In the genomic region with DNA sequence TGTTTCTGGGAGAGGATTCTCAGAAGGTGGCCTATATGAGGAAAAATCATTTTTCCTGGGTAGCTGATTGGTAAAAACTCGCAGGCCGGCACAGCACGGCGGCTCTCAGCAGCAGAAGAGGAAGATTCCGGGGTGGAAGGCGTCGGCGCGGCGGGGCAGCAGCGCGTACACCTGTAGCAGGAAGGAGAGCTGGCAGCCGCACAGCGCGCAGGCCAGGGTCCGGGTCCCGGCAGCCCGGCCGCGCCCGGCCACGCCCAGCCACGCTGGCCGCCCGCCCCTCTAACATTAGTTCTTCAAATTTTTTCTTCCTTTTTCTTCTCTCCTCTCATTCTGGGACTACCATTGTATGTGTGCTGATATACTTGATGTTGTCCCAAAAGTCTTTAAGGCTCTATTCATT, we compare ENCODE assay signal across 7 cellular contexts.
"Had no signal": no experiment of that assay in that cellular context is flagged by ENCODE, and none has a peak within 500 bp of the region (broad histone marks: within the 10 kb centered on the region; RNA-seq: fewer than 3 reads in every experiment).

No MANE protein-coding gene starts in this region.

- H3K4me1 Mint-ChIP-seq: H9, IgD-negative memory B cell had no signal

- H3K27ac ChIP-seq: HL-60 had no signal

- DNase-seq: H9, HCEC 1CT, KBM-7 had no signal

- H3K4me3 Mint-ChIP-seq: GM23338, H9, IgD-negative memory B cell had no signal

- H3K9me3 Mint-ChIP-seq: GM23338, H9 had no signal

- H3K4me3 ChIP-seq: GM23338 had no signal

- H3K27ac Mint-ChIP-seq: GM23338, H9, IgD-negative memory B cell had no signal

- ATAC-seq: GM23338, HepG2 had no signal

- H3K4me2 ChIP-seq: GM23338 had no signal

- H2AFZ ChIP-seq: GM23338 had no signal
